In the genomic region with DNA sequence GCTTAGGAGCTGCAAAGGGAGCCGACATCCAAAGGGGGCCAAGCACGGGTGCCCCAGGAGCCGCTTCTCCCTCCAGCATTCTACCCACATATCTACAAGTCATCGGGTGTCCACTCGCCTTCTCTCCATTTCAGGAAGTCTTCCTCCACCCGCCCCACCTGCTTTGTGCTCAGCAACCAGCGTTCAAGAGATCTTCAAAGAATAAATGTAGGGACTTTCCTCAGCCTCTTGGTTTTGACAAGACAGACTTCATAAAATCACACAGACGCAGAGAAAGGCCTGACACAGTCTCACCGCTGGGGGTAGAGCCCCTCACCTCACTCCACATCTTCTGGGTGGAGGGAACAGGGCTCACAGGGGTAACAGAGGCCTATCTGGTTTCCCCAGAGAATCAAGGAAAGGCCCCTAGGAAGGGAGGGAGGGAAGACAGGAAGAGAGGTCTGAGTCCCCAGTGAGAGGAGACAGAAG, we compare ENCODE assay signal across 9 cellular contexts.
DNase-seq lines count a peak whose midpoint lies in the region; ATAC-seq and TF ChIP-seq lines count a peak whose summit lies in the region.
"Had no signal": no experiment of that assay in that cellular context is flagged by ENCODE, and none has a peak within 500 bp of the region (broad histone marks: within the 10 kb centered on the region; RNA-seq: fewer than 3 reads in every experiment).

No MANE protein-coding gene starts in this region.

- H3K36me3 Mint-ChIP-seq in stimulated activated naive B cell treated with anti-CD40 and anti-IgM and Interleukin-4, amounts not matched to agents 10 μg/mL and 1 μg/mL and 100 μg/mL, for 72 hours: peaks cover 3 to 5% of the 10 kb centered on the region in 2 donors

- H3K27ac Mint-ChIP-seq in stimulated activated naive B cell treated with anti-CD40 and anti-IgM and Interleukin-4, amounts not matched to agents 10 μg/mL and 1 μg/mL and 100 μg/mL, for 72 hours: peak overlapping the region; percentile 52
- H3K27ac Mint-ChIP-seq: HFFc6 had no signal

- peaks cover 19 to 27% of the 10 kb centered on the region in 2 donors for H3K4me1 Mint-ChIP-seq in stimulated activated naive B cell treated with anti-CD40 and anti-IgM and Interleukin-4, amounts not matched to agents 10 μg/mL and 1 μg/mL and 100 μg/mL, for 72 hours

- no peaks in the 10 kb centered on the region for H3K9me3 Mint-ChIP-seq in stimulated activated naive B cell treated with anti-CD40 and anti-IgM and Interleukin-4, amounts not matched to agents 10 μg/mL and 1 μg/mL and 100 μg/mL, for 72 hours
- H3K9me3 Mint-ChIP-seq: HFFc6 had no signal

- TF ChIP-seq POLR2A in erythroblast (IDR thresholded peaks at IDR 0.05; ENCODE audit: low read length): no peak

- no peaks in the 10 kb centered on the region for H3K27me3 Mint-ChIP-seq in stimulated activated naive B cell treated with anti-CD40 and anti-IgM and Interleukin-4, amounts not matched to agents 10 μg/mL and 1 μg/mL and 100 μg/mL, for 72 hours

- peak; percentile 40 for ATAC-seq in GM21717 (IDR thresholded peaks at IDR 0.05; ENCODE audit: unreplicated experiment)
- ATAC-seq in stimulated activated naive B cell treated with anti-CD40 and anti-IgM and Interleukin-4, amounts not matched to agents 10 μg/mL and 1 μg/mL and 100 μg/mL, for 72 hours (replicated peaks): peak; percentile 73 to 79
- ATAC-seq in HG03457 (IDR thresholded peaks at IDR 0.05; ENCODE audit: unreplicated experiment): no peak

- peak; percentile 47 for DNase-seq in activated CD4-positive, alpha-beta T cell treated with anti-CD3 and anti-CD28 coated beads for 48 hours
- peak; percentile 27 to 39 for DNase-seq in erythroblast (lab: John Stamatoyannopoulos, UW)
- DNase-seq in stimulated activated naive B cell treated with anti-CD40 and anti-IgM and Interleukin-4, amounts not matched to agents 10 μg/mL and 1 μg/mL and 100 μg/mL, for 72 hours: no peak
- DNase-seq in putamen (ENCODE audit: low spot score): no peak
- DNase-seq in ecto neural progenitor cell (ENCODE audit: low spot score): no peak
- no peak for DNase-seq in NK-92 (lab: John Stamatoyannopoulos, UW; ENCODE audit: unreplicated experiment)
- DNase-seq: HFFc6 had no signal

- H3K4me3 Mint-ChIP-seq in stimulated activated naive B cell treated with anti-CD40 and anti-IgM and Interleukin-4, amounts not matched to agents 10 μg/mL and 1 μg/mL and 100 μg/mL, for 72 hours: peak overlapping the region; percentile 73 to 77
- H3K4me3 Mint-ChIP-seq: HFFc6 had no signal

Comparison
In these comparisons a context has a peak if more than half of its experiments do, and no peak if none do; other contexts are left out.
1. DNase-seq: peak in activated CD4-positive, alpha-beta T cell treated with anti-CD3 and anti-CD28 coated beads for 48 hours (single experiment) and erythroblast (2 of 2); none in stimulated activated naive B cell treated with anti-CD40 and anti-IgM and Interleukin-4, amounts not matched to agents 10 μg/mL and 1 μg/mL and 100 μg/mL, for 72 hours (single experiment), putamen (single experiment), ecto neural progenitor cell (single experiment) and NK-92 (single experiment).